In genomic region chr11:17443926-17444690, GRCh38 we compare ENCODE assay signal across 28 cellular contexts. TPM values are rescaled to one million over a fixed set of nuclear protein-coding genes. Genes with fewer than 3 reads are reported as not detected.
"Had no signal": no experiment of that assay in that cellular context is flagged by ENCODE, and none has a peak within 500 bp of the region (broad histone marks: within the 10 kb centered on the region; RNA-seq: fewer than 3 reads in every experiment).

No MANE protein-coding gene starts in this region.

- H3K36me3 Mint-ChIP-seq: activated naive CD8-positive, alpha-beta T cell; stimulated activated naive B cell treated with anti-CD40 and anti-IgM and Interleukin-4, amounts not matched to agents 10 μg/mL and 1 μg/mL and 100 μg/mL, for 72 hours; type B pancreatic cell had no signal

- H3K9me3 Mint-ChIP-seq: activated T-cell treated with anti-CD3 and anti-CD28 coated beads, Interleukin-2, amount 50 U/mL, for 4 hours; type B pancreatic cell had no signal

- H3K4me3 Mint-ChIP-seq: activated naive CD8-positive, alpha-beta T cell; activated T-cell treated with anti-CD3 and anti-CD28 coated beads, Interleukin-2, amount 50 U/mL, for 4 hours; naive thymus-derived CD4-positive, alpha-beta T cell; stimulated activated naive B cell treated with anti-CD40 and anti-IgM and Interleukin-4, amounts not matched to agents 10 μg/mL and 1 μg/mL and 100 μg/mL, for 72 hours; type B pancreatic cell had no signal

- H3K27ac ChIP-seq: adrenal gland, foreskin keratinocyte, lower lobe of right lung, ovary, prostate gland, thoracic aorta, vagina had no signal

- FAIRE-seq: astrocyte, keratinocyte had no signal

- H3K27ac Mint-ChIP-seq: activated naive CD8-positive, alpha-beta T cell; activated T-helper 2 cell treated with anti-CD3 and anti-CD28 coated beads, Interferon-gamma antibody, Interleukin-2, Interleukin-4, amounts not matched to agents 10 μg/mL and 5 μg/mL and 100 μg/mL, durations not matched to agents 14 hours and 24 hours and 36 hours; naive thymus-derived CD4-positive, alpha-beta T cell; stimulated activated naive B cell treated with anti-CD40 and anti-IgM and Interleukin-4, amounts not matched to agents 10 μg/mL and 1 μg/mL and 100 μg/mL, for 72 hours; type B pancreatic cell had no signal

- H3K9me3 ChIP-seq: adrenal gland, lower lobe of right lung, ovary, prostate gland, thoracic aorta, vagina had no signal

- H3K4me1 ChIP-seq: adrenal gland, foreskin keratinocyte, lower lobe of right lung, prostate gland, vagina had no signal

- ATAC-seq: activated T-cell treated with anti-CD3 and anti-CD28 coated beads, Interleukin-2, amount 50 U/mL, for 4 hours; foreskin keratinocyte; lower lobe of right lung; naive thymus-derived CD4-positive, alpha-beta T cell; stimulated activated naive B cell treated with anti-CD40 and anti-IgM and Interleukin-4, amounts not matched to agents 10 μg/mL and 1 μg/mL and 100 μg/mL, for 72 hours had no signal

- H3K36me3 ChIP-seq: adrenal gland, lower lobe of right lung, ovary, prostate gland, thoracic aorta, vagina had no signal

- H3K27me3 ChIP-seq: adrenal gland, ovary, vagina had no signal

- DNase-seq: activated CD4-positive, alpha-beta T cell treated with anti-CD3 and anti-CD28 coated beads for 4 hours; activated CD4-positive, alpha-beta T cell treated with anti-CD3 and anti-CD28 coated beads, Interleukin-2, amount 50 U/mL, for 48 hours; activated CD4-positive, CD25-positive, alpha-beta regulatory T cell; activated CD8-positive, alpha-beta memory T cell treated with anti-CD3 and anti-CD28 coated beads, Interleukin-2, amount 50 U/mL, for 48 hours; activated naive CD4-positive, alpha-beta T cell; activated T-cell treated with anti-CD3 and anti-CD28 coated beads, Interleukin-2, amount 50 U/mL, for 4 hours; adrenal gland; central memory CD4-positive, alpha-beta T cell; dermis blood vessel endothelial cell; effector CD8-positive, alpha-beta T cell; erythroblast; foreskin keratinocyte; lower lobe of right lung; naive thymus-derived CD4-positive, alpha-beta T cell; ovary; stimulated activated CD4-positive, alpha-beta T cell treated with anti-CD3 and anti-CD28 coated beads, Interleukin-2, amount 100 ng/mL, for 48 hours; stimulated activated CD8-positive, alpha-beta memory T cell treated with anti-CD3 and anti-CD28 coated beads, Interleukin-4, amount 100 ng/mL, for 48 hours; stimulated activated naive B cell treated with anti-CD40 and anti-IgM and Interleukin-4, amounts not matched to agents 10 μg/mL and 1 μg/mL and 100 μg/mL, for 72 hours had no signal

- H3K4me3 ChIP-seq: adrenal gland, lower lobe of right lung, ovary, prostate gland, thoracic aorta, vagina had no signal

RNA-seq across cellular contexts. Expression of gene ABCC8, which starts 32.5 kb away (rescaled TPM):
- total RNA-seq: activated CD8-positive, alpha-beta memory T cell treated with anti-CD3 and anti-CD28 coated beads for 36 hours; activated T-cell treated with anti-CD3 and anti-CD28 coated beads, Interleukin-2, amount 50 U/mL, for 4 hours; astrocyte; dermis blood vessel endothelial cell; foreskin keratinocyte; glomerular endothelial cell had no signal
- polyA plus RNA-seq: foreskin keratinocyte; keratinocyte; naive thymus-derived CD4-positive, alpha-beta T cell had no signal

RNA-seq across cellular contexts. Expression of gene KCNJ11, which starts 55.6 kb away (rescaled TPM):
- total RNA-seq: glomerular endothelial cell, vagina had no signal
- polyA plus RNA-seq: foreskin keratinocyte; naive thymus-derived CD4-positive, alpha-beta T cell had no signal
